Comparison of ENCODE assay signal across 10 cellular contexts in genomic region chr3:59247402-59247841, GRCh38.
A peak's percentile ranks its signal among the peaks of the same experiment; 100 is the strongest.
DNase-seq lines count a peak whose midpoint lies in the region; ATAC-seq lines count a peak whose summit lies in the region.
"Had no signal": no experiment of that assay in that cellular context is flagged by ENCODE, and none has a peak within 500 bp of the region (broad histone marks: within the 10 kb centered on the region; RNA-seq: fewer than 3 reads in every experiment).

No MANE protein-coding gene starts in this region.

- DNase-seq in G401 (ENCODE audit: low spot score) (peak; percentile 11), fibroblast of peridontal ligament (ENCODE audit: extremely low read depth) (peak; percentile 23), cerebellar nuclear complex (lab: John Stamatoyannopoulos, UW) (no peak), NCI-H187 treated with DMSO at 0.1 percent for 48 hours (lab: John Stamatoyannopoulos, UW) (no peak), NCI-H1417 (lab: John Stamatoyannopoulos, UW) (no peak), NCI-H128 (lab: John Stamatoyannopoulos, UW; ENCODE audit: unreplicated experiment) (no peak)
- DNase-seq: mucosa of descending colon, NCI-H2227 treated with DMSO at 0.1 percent for 48 hours had no signal

- in situ Hi-C loops in G401 (cut with HindIII; ENCODE audit: low sequenced_read_pairs): no loop called here

- ATAC-seq in GM19463 (IDR thresholded peaks at IDR 0.05; ENCODE audit: unreplicated experiment) (peak; percentile 54), HG03457 (IDR thresholded peaks at IDR 0.05; ENCODE audit: unreplicated experiment) (peak; percentile 50)
- ATAC-seq: mucosa of descending colon had no signal

Comparison
In these comparisons a context has a peak if more than half of its experiments do, and no peak if none do; other contexts are left out.
1. DNase-seq: peak in G401 (single experiment) and fibroblast of peridontal ligament (single experiment); none in cerebellar nuclear complex (0 of 2), NCI-H187 treated with DMSO at 0.1 percent for 48 hours (single experiment), NCI-H1417 (0 of 3) and NCI-H128 (single experiment).